In the genomic region with DNA sequence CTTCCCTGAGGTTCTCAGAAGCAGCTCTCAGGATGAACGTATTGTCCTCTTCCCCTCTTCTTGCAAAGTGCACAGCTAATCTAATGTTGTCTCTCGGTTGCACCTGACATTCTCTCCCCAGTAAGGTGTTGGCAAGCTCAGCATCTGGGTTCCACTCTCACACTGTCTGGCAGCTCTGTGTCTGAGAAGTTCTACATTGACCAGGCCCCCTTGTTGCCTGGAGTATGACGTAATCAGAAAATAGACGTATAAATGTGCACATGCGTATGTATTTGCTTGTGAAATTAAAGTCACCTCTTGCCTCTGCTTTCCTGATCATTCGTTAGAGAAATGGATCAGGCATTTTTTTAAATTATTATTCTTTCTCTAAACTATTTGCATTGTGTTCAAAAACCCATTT, we compare ENCODE assay signal across 16 cellular contexts.
DNase-seq lines count a peak whose midpoint lies in the region; ATAC-seq, FAIRE-seq and TF ChIP-seq lines count a peak whose summit lies in the region.
"Had no signal": no experiment of that assay in that cellular context is flagged by ENCODE, and none has a peak within 500 bp of the region (broad histone marks: within the 10 kb centered on the region; RNA-seq: fewer than 3 reads in every experiment).

No MANE protein-coding gene starts in this region.

- H3K9me1 ChIP-seq in endothelial cell of umbilical vein (replicated peaks; ENCODE audit: control insufficient read depth, extremely low read depth, insufficient read depth, low read length): no peaks in the 10 kb centered on the region

- H2AFZ ChIP-seq in endothelial cell of umbilical vein (ENCODE audit: low read depth, low read length): peak overlapping the region; percentile 56

- H3K9me3 ChIP-seq in endothelial cell of umbilical vein (replicated peaks; ENCODE audit: control insufficient read depth, insufficient read depth, low read length): no peaks in the 10 kb centered on the region
- H3K9me3 ChIP-seq: BLaER1 treated with 17β-estradiol and CSF1 and Interleukin-3, amounts not matched to agents 10 nM and 100 nM had no signal

- H3K4me1 ChIP-seq in endothelial cell of umbilical vein (ENCODE audit: control insufficient read depth, extremely low read depth, insufficient read depth, low read length): peaks cover 2% of the 10 kb centered on the region

- no peak for ATAC-seq in stimulated activated memory B cell treated with anti-CD40 and anti-IgM and Interleukin-4, amounts not matched to agents 10 μg/mL and 1 μg/mL and 100 μg/mL, for 72 hours

- no TSS peak for BruUV-seq in endothelial cell of umbilical vein (replicated peaks; lab: Mats Ljungman, UMichigan)

- H3K27ac Mint-ChIP-seq in stimulated activated memory B cell treated with anti-CD40 and anti-IgM and Interleukin-4, amounts not matched to agents 10 μg/mL and 1 μg/mL and 100 μg/mL, for 72 hours: peak overlapping the region; percentile 45

- TF ChIP-seq POLR2A in NB4 (IDR thresholded peaks at IDR 0.05; ENCODE audit: extremely low read depth, insufficient read length): no peak
- TF ChIP-seq POLR2A in endothelial cell of umbilical vein (IDR thresholded peaks at IDR 0.05; ENCODE audit: low read depth, low read length): no peak
- TF ChIP-seq POLR2A in GM12891 (IDR thresholded peaks at IDR 0.05; ENCODE audit: low read depth, low read length): no peak

- dilution Hi-C loops in endothelial cell of umbilical vein (cut with MboI; ENCODE audit: extremely low pct_ligation_motif_present, low sequenced_read_pairs): no loop called here

- no peaks in the 10 kb centered on the region for H3K27me3 Mint-ChIP-seq in stimulated activated memory B cell treated with anti-CD40 and anti-IgM and Interleukin-4, amounts not matched to agents 10 μg/mL and 1 μg/mL and 100 μg/mL, for 72 hours
- H3K27me3 Mint-ChIP-seq: CD4-positive, CD25-positive, alpha-beta regulatory T cell had no signal

- H4K20me1 ChIP-seq in endothelial cell of umbilical vein (replicated peaks; ENCODE audit: control insufficient read depth, extremely low read depth, insufficient read depth, low read length): no peaks in the 10 kb centered on the region
- H4K20me1 ChIP-seq: BLaER1 treated with 17β-estradiol and CSF1 and Interleukin-3, amounts not matched to agents 10 nM and 100 nM had no signal

- H3K9me3 Mint-ChIP-seq in stimulated activated memory B cell treated with anti-CD40 and anti-IgM and Interleukin-4, amounts not matched to agents 10 μg/mL and 1 μg/mL and 100 μg/mL, for 72 hours: no peaks in the 10 kb centered on the region

- H3K79me2 ChIP-seq in endothelial cell of umbilical vein (ENCODE audit: control insufficient read depth, insufficient read depth, low read length): no peaks in the 10 kb centered on the region

- H3K4me1 Mint-ChIP-seq in stimulated activated memory B cell treated with anti-CD40 and anti-IgM and Interleukin-4, amounts not matched to agents 10 μg/mL and 1 μg/mL and 100 μg/mL, for 72 hours: peaks cover 50% of the 10 kb centered on the region

- TF ChIP-seq CTCF in NB4 (IDR thresholded peaks at IDR 0.05; ENCODE audit: low read depth, low read length): no peak
- no peak for TF ChIP-seq CTCF in endothelial cell of umbilical vein (IDR thresholded peaks at IDR 0.05; ENCODE audit: extremely low read depth in 1 of 2, insufficient read depth in 1 of 2, low read depth in 1 of 2, low read length in 2 of 2)

- DNase-seq in NCI-H510A treated with DMSO at 0.1 percent for 48 hours (lab: John Stamatoyannopoulos, UW): peak; percentile 4
- DNase-seq in NCI-H510A (lab: John Stamatoyannopoulos, UW): no peak
- DNase-seq in NB4 (ENCODE audit: low read depth): peak; percentile 7
- no peak for DNase-seq in endothelial cell of umbilical vein (ENCODE audit: low read depth, low spot score)
- no peak for DNase-seq in GM12891 (ENCODE audit: insufficient read length, low spot score)
- DNase-seq in caudate nucleus (lab: John Stamatoyannopoulos, UW): no peak
- DNase-seq in GM19240 (ENCODE audit: insufficient read length, low spot score): no peak
- DNase-seq: 8988T; AML-193; Calu3; CD4-positive, CD25-positive, alpha-beta regulatory T cell; DMS79; HCEC 1CT had no signal

- no peak overlapping the region for H3K4me3 Mint-ChIP-seq in stimulated activated memory B cell treated with anti-CD40 and anti-IgM and Interleukin-4, amounts not matched to agents 10 μg/mL and 1 μg/mL and 100 μg/mL, for 72 hours
- H3K4me3 Mint-ChIP-seq: CD4-positive, CD25-positive, alpha-beta regulatory T cell had no signal

- no peaks in the 10 kb centered on the region for H3K36me3 ChIP-seq in endothelial cell of umbilical vein (ENCODE audit: control insufficient read depth in 2 of 2, extremely low read depth in 1 of 2, insufficient read depth in 2 of 2, low read length in 2 of 2)
- H3K36me3 ChIP-seq: BLaER1 treated with 17β-estradiol and CSF1 and Interleukin-3, amounts not matched to agents 10 nM and 100 nM had no signal

- H3K4me3 ChIP-seq in NB4 (ENCODE audit: low read depth, low read length) (no peak overlapping the region), endothelial cell of umbilical vein (replicated peaks in 1 of 3; ENCODE audit: insufficient read depth in 1 of 3, low read depth in 1 of 3, low read length in 3 of 3) (no peak overlapping the region)
- H3K4me3 ChIP-seq: BLaER1 treated with 17β-estradiol and CSF1 and Interleukin-3, amounts not matched to agents 10 nM and 100 nM had no signal

- intact Hi-C loops in endothelial cell of umbilical vein (cut with micrococcal nuclease): loop anchor here (5.0 to 10.0 kb wide), 3 partner anchors 294 to 986 kb away; a partner anchor contains a TSS

- POLR2A ChIA-PET in endothelial cell of umbilical vein (lab: Charles Lee): no interaction called here

- H3K9ac ChIP-seq in endothelial cell of umbilical vein (replicated peaks; ENCODE audit: extremely low read depth, insufficient read depth, low read length): no peak overlapping the region
- H3K9ac ChIP-seq: BLaER1 treated with 17β-estradiol and CSF1 and Interleukin-3, amounts not matched to agents 10 nM and 100 nM had no signal

- FAIRE-seq in endothelial cell of umbilical vein (lab: Jason Lieb, UNC) (no peak), GM12891 (lab: Jason Lieb, UNC) (no peak)

- CTCF ChIA-PET in endothelial cell of umbilical vein (lab: Charles Lee): interaction anchor here (1.1 to 5.2 kb wide), 8 partner anchors 12 to 341 kb away, joined by 4 to 71 read pairs (median 7); no protein-coding TSS in a partner anchor

- H3K4me2 ChIP-seq in endothelial cell of umbilical vein (ENCODE audit: insufficient read depth, low read length): no peak overlapping the region
- H3K4me2 ChIP-seq: BLaER1 treated with 17β-estradiol and CSF1 and Interleukin-3, amounts not matched to agents 10 nM and 100 nM had no signal

- peaks cover 62% of the 10 kb centered on the region for H3K36me3 Mint-ChIP-seq in stimulated activated memory B cell treated with anti-CD40 and anti-IgM and Interleukin-4, amounts not matched to agents 10 μg/mL and 1 μg/mL and 100 μg/mL, for 72 hours

- H3K27me3 ChIP-seq in endothelial cell of umbilical vein (ENCODE audit: control insufficient read depth in 2 of 2, insufficient read depth in 2 of 2, low read length in 2 of 2): peaks cover 9 to 16% of the 10 kb centered on the region in 2 experiments
- H3K27me3 ChIP-seq: BLaER1 treated with 17β-estradiol and CSF1 and Interleukin-3, amounts not matched to agents 10 nM and 100 nM had no signal

- no peak overlapping the region for H3K27ac ChIP-seq in endothelial cell of umbilical vein (ENCODE audit: insufficient read depth, low read depth, low read length)
- no peak overlapping the region for H3K27ac ChIP-seq in caudate nucleus (ENCODE audit: low read depth, low read length)
- H3K27ac ChIP-seq: BLaER1 treated with 17β-estradiol and CSF1 and Interleukin-3, amounts not matched to agents 10 nM and 100 nM; HL-60 had no signal

TF ChIP-seq in endothelial cell of umbilical vein, 7 proteins besides CTCF, POLR2A, EP300 and RAD21:
- TF ChIP-seq GATA2 (IDR thresholded peaks at IDR 0.05; ENCODE audit: insufficient read depth, insufficient read length, low read depth, low read length) (no peak), MYC (IDR thresholded peaks at IDR 0.05; ENCODE audit: low read depth, low read length) (no peak), JUN (IDR thresholded peaks at IDR 0.05; ENCODE audit: borderline replicate concordance, insufficient read depth, insufficient read length, low read depth) (no peak), EZH2 (IDR thresholded peaks at IDR 0.05; ENCODE audit: borderline replicate concordance, low read depth, low read length, severe bottlenecking) (no peak), POLR2AphosphoS5 (IDR thresholded peaks at IDR 0.05; ENCODE audit: insufficient read depth, low read depth, low read length) (no peak), FOS (IDR thresholded peaks at IDR 0.05; ENCODE audit: borderline replicate concordance, insufficient read depth, low read length) (no peak)
- TF ChIP-seq, protein P1, sequence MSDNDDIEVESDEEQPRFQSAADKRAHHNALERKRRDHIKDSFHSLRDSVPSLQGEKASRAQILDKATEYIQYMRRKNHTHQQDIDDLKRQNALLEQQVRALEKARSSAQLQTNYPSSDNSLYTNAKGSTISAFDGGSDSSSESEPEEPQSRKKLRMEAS (IDR thresholded peaks at IDR 0.05; ENCODE audit: insufficient read depth, insufficient read length): no peak

TF ChIP-seq in GM12891, 5 proteins besides CTCF, POLR2A, EP300 and RAD21:
- TF ChIP-seq TAF1 (IDR thresholded peaks at IDR 0.05; ENCODE audit: low read depth, low read length) (no peak), POLR2AphosphoS5 (IDR thresholded peaks at IDR 0.05; ENCODE audit: low read depth, low read length) (no peak), SPI1 (IDR thresholded peaks at IDR 0.05; ENCODE audit: low read depth, low read length) (no peak), PAX5 (IDR thresholded peaks at IDR 0.05; ENCODE audit: insufficient read depth, low read length, severe bottlenecking) (no peak), POU2F2 (IDR thresholded peaks at IDR 0.05; ENCODE audit: low read depth, low read length) (no peak)
TF ChIP-seq in GM12891: peak in this region for 0.

Comparison
In these comparisons a context has a peak if more than half of its experiments do, and no peak if none do; other contexts are left out.
1. DNase-seq: peak in NCI-H510A treated with DMSO at 0.1 percent for 48 hours (single experiment) and NB4 (single experiment); none in NCI-H510A (single experiment), endothelial cell of umbilical vein (single experiment), GM12891 (single experiment), caudate nucleus (0 of 61) and GM19240 (single experiment).